22 cellular contexts compared by ENCODE assay signal in genomic region chr1:165807613-165808012, GRCh38.
"Had no signal": no experiment of that assay in that cellular context is flagged by ENCODE, and none has a peak within 500 bp of the region (broad histone marks: within the 10 kb centered on the region; RNA-seq: fewer than 3 reads in every experiment).

No MANE protein-coding gene starts in this region.

- H2AFZ ChIP-seq: PC-9 had no signal

- H3K27ac Mint-ChIP-seq: activated CD8-positive, alpha-beta T cell treated with anti-CD3 and anti-CD28 coated beads for 36 hours; activated naive CD8-positive, alpha-beta T cell treated with anti-CD3 and anti-CD28 coated beads, Interleukin-2, amount 10 ng/mL, durations not matched to agents 7 days and 5 days; activated T-cell treated with anti-CD3 and anti-CD28 coated beads, Interleukin-2, amount 50 U/mL, for 72 hours; activated T-helper 2 cell treated with anti-CD3 and anti-CD28 coated beads, Interferon-gamma antibody, Interleukin-2, Interleukin-4, amounts not matched to agents 10 μg/mL and 5 μg/mL and 100 μg/mL, durations not matched to agents 14 hours and 24 hours and 36 hours had no signal

- H3K4me1 ChIP-seq: adrenal gland had no signal

- H3K36me3 Mint-ChIP-seq: activated naive CD8-positive, alpha-beta T cell treated with anti-CD3 and anti-CD28 coated beads, Interleukin-2, amount 10 ng/mL, durations not matched to agents 7 days and 5 days had no signal

- H3K4me2 ChIP-seq: PC-9 had no signal

- H3K27ac ChIP-seq: adrenal gland, PC-9 had no signal

- H3K4me1 Mint-ChIP-seq: activated naive CD8-positive, alpha-beta T cell treated with anti-CD3 and anti-CD28 coated beads, Interleukin-2, amount 10 ng/mL, durations not matched to agents 7 days and 5 days had no signal

- H3K4me3 Mint-ChIP-seq: activated CD8-positive, alpha-beta T cell treated with anti-CD3 and anti-CD28 coated beads for 36 hours; activated naive CD8-positive, alpha-beta T cell treated with anti-CD3 and anti-CD28 coated beads, Interleukin-2, amount 10 ng/mL, durations not matched to agents 7 days and 5 days; activated T-cell treated with anti-CD3 and anti-CD28 coated beads, Interleukin-2, amount 50 U/mL, for 72 hours had no signal

- H3K36me3 ChIP-seq: adrenal gland had no signal

- H3K27me3 ChIP-seq: adrenal gland had no signal

- H3K9me3 Mint-ChIP-seq: activated CD8-positive, alpha-beta T cell treated with anti-CD3 and anti-CD28 coated beads for 36 hours; activated T-cell treated with anti-CD3 and anti-CD28 coated beads, Interleukin-2, amount 50 U/mL, for 72 hours; activated T-helper 2 cell treated with anti-CD3 and anti-CD28 coated beads, Interferon-gamma antibody, Interleukin-2, Interleukin-4, amounts not matched to agents 10 μg/mL and 5 μg/mL and 100 μg/mL, durations not matched to agents 14 hours and 24 hours and 36 hours had no signal

- ATAC-seq: activated CD4-positive, CD25-positive, alpha-beta regulatory T cell treated with anti-CD3 and anti-CD28 coated beads, Interleukin-2, amount 50 U/mL, for 24 hours; activated CD8-positive, alpha-beta T cell treated with anti-CD3 and anti-CD28 coated beads for 36 hours; activated T-cell treated with anti-CD3 and anti-CD28 coated beads, Interleukin-2, amount 50 U/mL, for 72 hours had no signal

- DNase-seq: activated CD4-positive, alpha-beta T cell treated with anti-CD3 and anti-CD28 coated beads for 4 hours; activated CD8-positive, alpha-beta memory T cell treated with anti-CD3 and anti-CD28 coated beads, Interleukin-2, amount 50 U/mL, for 4 hours; activated CD8-positive, alpha-beta T cell treated with anti-CD3 and anti-CD28 coated beads for 36 hours; activated gamma-delta T cell treated with Interleukin-2 at 50 U/mL for 16 hours; activated naive CD4-positive, alpha-beta T cell treated with anti-CD3 and anti-CD28 coated beads, Interleukin-2, amount 50 U/mL, for 16 hours; activated naive CD8-positive, alpha-beta T cell treated with anti-CD3 and anti-CD28 coated beads, Interleukin-2, amount 10 ng/mL, durations not matched to agents 7 days and 5 days; activated T-cell treated with anti-CD3 and anti-CD28 coated beads, Interleukin-2, amount 50 U/mL, for 72 hours; adrenal gland; anterior cingulate cortex; central memory CD4-positive, alpha-beta T cell; KG1; NCI-H1092; NCI-H1694 treated with DMSO at 0.1 percent for 48 hours; NCI-H2029 treated with DMSO at 0.1 percent for 48 hours; NCI-H345; NCI-H510A; NCI-H526 treated with DMSO at 0.1 percent for 48 hours; SHP77 treated with DMSO at 0.1 percent for 48 hours; T-helper 2 cell had no signal

- H3K9me3 ChIP-seq: adrenal gland had no signal

- H3K4me3 ChIP-seq: adrenal gland, PC-9 had no signal
